Comparison of ENCODE assay signal across 8 cellular contexts in genomic region chr10:130110236-130111114, GRCh38. TPM values are rescaled to one million over a fixed set of nuclear protein-coding genes. Genes with fewer than 3 reads are reported as not detected.
DNase-seq lines count a peak whose midpoint lies in the region; ATAC-seq, FAIRE-seq and TF ChIP-seq lines count a peak whose summit lies in the region.

C10orf143 (minus strand) TSS chr10:130110830; CDS start chr10:130110772, 58 bp downstream.

- H2AFZ ChIP-seq in HepG2 (ENCODE audit: low read length) = peak within 1 kb of the TSS; percentile 67

- peak; percentile 95 to 100 (median 99) for DNase-seq in C1 segment of cervical spinal cord (lab: John Stamatoyannopoulos, UW)
- DNase-seq in NCI-H69 (lab: John Stamatoyannopoulos, UW) = peak; percentile 90
- DNase-seq in activated CD4-positive, alpha-beta T cell treated with anti-CD3 and anti-CD28 coated beads, Interleukin-2, amount 50 U/mL, for 24 hours (ENCODE audit: low read depth in 1 of 2, low spot score in 1 of 2) = peak; percentile 96 to 99
- DNase-seq in HepG2 (ENCODE audit: low spot score) = peak; percentile 92
- peak; percentile 98 to 99 for DNase-seq in stimulated activated CD4-positive, alpha-beta T cell treated with anti-CD3 and anti-CD28 coated beads, Interleukin-2, amount 100 ng/mL, for 48 hours

- H3K36me3 Mint-ChIP-seq in dendritic cell treated with granulocyte-macrophage colony-stimulating factor and Interleukin-4, amounts not matched to agents 40 ng/mL and 50 ng/mL, for 4 days (ENCODE audit: low read depth) = peaks cover 41% of the 10 kb centered on the region

- intact Hi-C loops in dendritic cell treated with granulocyte-macrophage colony-stimulating factor and Interleukin-4, amounts not matched to agents 40 ng/mL and 50 ng/mL, for 4 days (cut with micrococcal nuclease) = loop anchor here (1.0 kb wide), 1 partner anchor 26 kb away; the partner anchor contains the start of gene GLRX3
- intact Hi-C loops in HepG2 (cut with micrococcal nuclease; ENCODE audit: unreplicated experiment) = loop anchor here (1.0 to 10.0 kb wide), 3 partner anchors 26 to 646 kb away; partner anchors contain the start of genes GLRX3 and MGMT

- peak within 1 kb of the TSS; percentile 100 for H3K4me2 ChIP-seq in HepG2 (ENCODE audit: low read depth, low read length)

- CTCF ChIA-PET in HepG2 (lab: Yijun Ruan, JAX; ENCODE audit: low intra/inter-chr PET ratio, low total read pairs) = interaction anchor here (1.2 to 1.4 kb wide), 2 partner anchors 17 to 69 kb away, joined by 3 to 4 read pairs; no protein-coding TSS in a partner anchor

- H3K4me3 ChIP-seq in HepG2 (replicated peaks in 1 of 3; ENCODE audit: insufficient read depth in 1 of 3, low read depth in 2 of 3, low read length in 3 of 3) = peak within 1 kb of the TSS; percentile 65 to 93 (median 73)

- WGBS in HepG2 (ENCODE audit: low lambda C conversion rate) = 0% methylated on average over 6 of the region's 71 CpGs

- peak within 1 kb of the TSS; percentile 87 for H3K27ac ChIP-seq in HepG2 (ENCODE audit: extremely low read length, insufficient read depth, low read length)

- BruUV-seq in HepG2 (replicated peaks; lab: Mats Ljungman, UMichigan) = no TSS peak

- TF ChIP-seq POLR2A in HepG2 (IDR thresholded peaks at IDR 0.05; ENCODE audit: insufficient read depth in 1 of 2, low read depth in 2 of 2, low read length in 2 of 2) = peak; percentile 84 to 95

- H3K9me3 Mint-ChIP-seq in dendritic cell treated with granulocyte-macrophage colony-stimulating factor and Interleukin-4, amounts not matched to agents 40 ng/mL and 50 ng/mL, for 4 days = no peaks in the 10 kb centered on the region

- TF ChIP-seq CTCF in HepG2 (CRISPR knock-in tag; IDR thresholded peaks at IDR 0.05) = no peak

- FAIRE-seq in HepG2 (lab: Jason Lieb, UNC) = peak; percentile 34

- no peaks in the 10 kb centered on the region for H3K27me3 Mint-ChIP-seq in dendritic cell treated with granulocyte-macrophage colony-stimulating factor and Interleukin-4, amounts not matched to agents 40 ng/mL and 50 ng/mL, for 4 days

- in situ Hi-C loops in HepG2 (cut with HindIII; ENCODE audit: extremely low pct_ligation_motif_present, low pct_unique_long_range_greater_than_20kb) = no loop called here

- H4K20me1 ChIP-seq in HepG2 (ENCODE audit: insufficient read depth, low read length) = peaks cover 5% of the 10 kb centered on the region; the same call in 1 of the 2 replicates

- TF ChIP-seq RAD21 in HepG2 (CRISPR knock-in tag; IDR thresholded peaks at IDR 0.05) = no peak

- POLR2A ChIA-PET in HepG2 (lab: Yijun Ruan, JAX) = interaction anchor here (0.6 to 4.0 kb wide), 13 partner anchors 9 to 972 kb away, joined by 3 to 221 read pairs (median 4); partner anchors contain the start of gene GLRX3

- ATAC-seq in GM19372 (IDR thresholded peaks at IDR 0.05; ENCODE audit: low read depth, unreplicated experiment) (peak; percentile 73), HG03521 (IDR thresholded peaks at IDR 0.05; ENCODE audit: unreplicated experiment) (peak; percentile 77), HepG2 (peak; percentile 88)

- TF ChIP-seq EP300 in HepG2 (IDR thresholded peaks at IDR 0.05; ENCODE audit: low read depth in 2 of 2, low read length in 2 of 2) (no peak), HepG2 (CRISPR knock-in tag; IDR thresholded peaks at IDR 0.05; ENCODE audit: borderline replicate concordance) (no peak)

- H3K36me3 ChIP-seq in HepG2 (replicated peaks in 1 of 2; ENCODE audit: control insufficient read depth in 1 of 2, insufficient read depth in 2 of 2, low read length in 2 of 2) = no peaks in the 10 kb centered on the region

- peaks cover 33% of the 10 kb centered on the region for H3K4me1 Mint-ChIP-seq in dendritic cell treated with granulocyte-macrophage colony-stimulating factor and Interleukin-4, amounts not matched to agents 40 ng/mL and 50 ng/mL, for 4 days (ENCODE audit: low read depth)

- H3K79me2 ChIP-seq in HepG2 (ENCODE audit: insufficient read depth, low read length) = peaks cover 10% of the 10 kb centered on the region

- peaks cover 0 to 4% of the 10 kb centered on the region in 2 experiments; a peak in 1 of 5 replicates for H3K27me3 ChIP-seq in HepG2 (ENCODE audit: control insufficient read depth in 1 of 2, insufficient read depth in 2 of 2, low read length in 2 of 2)

- H3K9ac ChIP-seq in HepG2 (ENCODE audit: insufficient read depth, low read depth, low read length) = peak within 1 kb of the TSS; percentile 94

- H3K9me3 ChIP-seq in HepG2 (ENCODE audit: low read length) = no peaks in the 10 kb centered on the region

- peak within 1 kb of the TSS; percentile 94 for H3K27ac Mint-ChIP-seq in dendritic cell treated with granulocyte-macrophage colony-stimulating factor and Interleukin-4, amounts not matched to agents 40 ng/mL and 50 ng/mL, for 4 days

- H3K4me1 ChIP-seq in HepG2 (ENCODE audit: insufficient read depth, low read length) = peaks cover 23% of the 10 kb centered on the region

- peak within 1 kb of the TSS; percentile 86 for H3K4me3 Mint-ChIP-seq in dendritic cell treated with granulocyte-macrophage colony-stimulating factor and Interleukin-4, amounts not matched to agents 40 ng/mL and 50 ng/mL, for 4 days

TF ChIP-seq in HepG2, 621 proteins besides CTCF, POLR2A, EP300 and RAD21 (continues in another document):
- no peak for TF ChIP-seq SKI (IDR thresholded peaks at IDR 0.05; ENCODE audit: partially characterized antibody)
- peak; percentile 79 for TF ChIP-seq RNF2 (conservative IDR thresholded peaks at IDR 0.05; ENCODE audit: low read depth)
- TF ChIP-seq DPF2 (CRISPR knock-in tag; IDR thresholded peaks at IDR 0.05; ENCODE audit: borderline replicate concordance, low read depth) = no peak
- no peak; the same call in 1 of the 2 replicates for TF ChIP-seq ZNF777 (CRISPR knock-in tag; IDR thresholded peaks at IDR 0.05)
- no peak for TF ChIP-seq SNRNP70 (IDR thresholded peaks at IDR 0.05; ENCODE audit: low read depth, low read length)
- TF ChIP-seq TBX3 (IDR thresholded peaks at IDR 0.05; ENCODE audit: borderline replicate concordance) = peak; percentile 34; the same call in 1 of the 2 replicates
- peak; percentile 56; the same call in 1 of the 2 replicates for TF ChIP-seq SRF (IDR thresholded peaks at IDR 0.05; ENCODE audit: low read depth, low read length)
- TF ChIP-seq ZSCAN30 (CRISPR knock-in tag; IDR thresholded peaks at IDR 0.05) = 0 out of 2 replicates have a peak, but pooled peaks have one; percentile 76
- TF ChIP-seq IKZF1 (IDR thresholded peaks at IDR 0.05) = no peak
- peak; percentile 63; the same call in 1 of the 2 replicates for TF ChIP-seq ATF5 (CRISPR knock-in tag; IDR thresholded peaks at IDR 0.05; ENCODE audit: low read depth)
- peak; percentile 88; the same call in 1 of the 2 replicates for TF ChIP-seq ZNF430 (CRISPR knock-in tag; IDR thresholded peaks at IDR 0.05)
- peak; percentile 88 for TF ChIP-seq DR1 (CRISPR knock-in tag; IDR thresholded peaks at IDR 0.05)
- TF ChIP-seq SMAD1 (CRISPR knock-in tag; IDR thresholded peaks at IDR 0.05; ENCODE audit: borderline replicate concordance, low read depth) = peak; percentile 57
- no peak for TF ChIP-seq ZNF576 (CRISPR knock-in tag; IDR thresholded peaks at IDR 0.05)
- TF ChIP-seq MAZ (IDR thresholded peaks at IDR 0.05; ENCODE audit: borderline replicate concordance, low read depth, low read length) = no peak
- TF ChIP-seq MAZ (CRISPR knock-in tag; IDR thresholded peaks at IDR 0.05; ENCODE audit: low read depth) = peak; percentile 70
- no peak for TF ChIP-seq PCBP2 (optimal IDR thresholded peaks at IDR 0.05; ENCODE audit: low read depth, low read length, poor library complexity, severe bottlenecking)

RNA-seq across cellular contexts. Expression of gene C10orf143, which starts in this region (rescaled TPM):
- total RNA-seq in HepG2 (2016; rRNA removed; fragmentation: Illumina TruSeq; extraction: Trizol) = 0.84 and 0.91 TPM in 2 replicates
- total RNA-seq in HepG2 (2016; cell fraction: cytosol; rRNA removed; fragmentation: Illumina TruSeq; extraction: Trizol; ENCODE audit: low read depth) = 1.9 and 2.2 TPM in 2 replicates
- total RNA-seq in HepG2 (2016; cell fraction: insoluble cytoplasmic fraction; rRNA removed; fragmentation: Illumina TruSeq; extraction: Trizol) = 0.40 and 0.63 TPM in 2 replicates
- 1.2 and 2.2 TPM in 2 replicates for total RNA-seq in HepG2 (2016; cell fraction: membrane; rRNA removed; fragmentation: Illumina TruSeq; extraction: Trizol)
- total RNA-seq in HepG2 (2016; cell fraction: nucleus; rRNA removed; fragmentation: Illumina TruSeq; extraction: Trizol) = 0.28 TPM in 1 of 2 replicates, not detected in the other
- polyA plus RNA-seq in HepG2 (2011; rRNA removed) = 0.21 and 0.42 TPM in 2 replicates
- polyA plus RNA-seq in HepG2 (2011; cell fraction: cytosol; rRNA removed) = 0.35 and 0.41 TPM in 2 replicates
- polyA plus RNA-seq in HepG2 (2011; cell fraction: nucleus; rRNA removed) = 0.42 and 0.68 TPM in 2 replicates
- 0.33 and 0.39 TPM in 2 replicates for polyA plus RNA-seq in HepG2 (2012)
- polyA plus RNA-seq in HepG2 (2016; cell fraction: cytosol; fragmentation: Illumina TruSeq; extraction: Trizol; ENCODE audit: low read depth) = 2.7 and 3.1 TPM in 2 replicates
- polyA plus RNA-seq in HepG2 (2016; cell fraction: insoluble cytoplasmic fraction; fragmentation: Illumina TruSeq; extraction: Trizol; ENCODE audit: low read depth) = 0.92 and 1.4 TPM in 2 replicates
- 2.1 and 2.6 TPM in 2 replicates for polyA plus RNA-seq in HepG2 (2016; cell fraction: membrane; fragmentation: Illumina TruSeq; extraction: Trizol; ENCODE audit: low read depth)
- 1.1 and 1.3 TPM in 2 replicates for polyA plus RNA-seq in HepG2 (2016; cell fraction: nucleus; fragmentation: Illumina TruSeq; extraction: Trizol; ENCODE audit: insufficient read depth, low read depth)
- 0.26 and 0.47 TPM in 2 replicates for polyA minus RNA-seq in HepG2 (2011; rRNA and poly(A)+ RNA removed; ENCODE audit: low replicate concordance)
- polyA minus RNA-seq in HepG2 (2011; cell fraction: cytosol; rRNA and poly(A)+ RNA removed) = not detected in 2 replicates
- polyA minus RNA-seq in HepG2 (2011; cell fraction: nucleus; rRNA and poly(A)+ RNA removed) = 0.12 and 0.39 TPM in 2 replicates

Comparison
In these comparisons a context has a peak if more than half of its experiments do, and no peak if none do; other contexts are left out.
1. Peak in every context shown above with its lines: DNase-seq, ATAC-seq, H3K4me3 ChIP-seq and H3K27ac ChIP-seq.